In genomic region chr7:95632609-95633008, GRCh38 we compare ENCODE assay signal across 20 cellular contexts. TPM values are rescaled to one million over a fixed set of nuclear protein-coding genes. Genes with fewer than 3 reads are reported as not detected.
DNase-seq lines count a peak whose midpoint lies in the region; TF ChIP-seq lines count a peak whose summit lies in the region.
"Had no signal": no experiment of that assay in that cellular context is flagged by ENCODE, and none has a peak within 500 bp of the region (broad histone marks: within the 10 kb centered on the region; RNA-seq: fewer than 3 reads in every experiment).

No MANE protein-coding gene starts in this region.

- 0% methylated on average over 1 of the region's 1 CpG for WGBS in testis, 2 donors
- WGBS in adrenal gland, 4 donors: 0 to 76% (median 37%) methylated on average over 1 of the region's 1 CpG

- intact Hi-C loops in testis (cut with DNase I; ENCODE audit: low total_unique reads): no loop called here
- intact Hi-C loops in adrenal gland (cut with DNase I): no loop called here

- H3K27ac ChIP-seq in testis: no peak overlapping the region
- no peak overlapping the region for H3K27ac ChIP-seq in adrenal gland
- H3K27ac ChIP-seq: colonic mucosa had no signal

- H3K4me1 ChIP-seq in testis (peaks cover 4% of the 10 kb centered on the region), adrenal gland (replicated peaks in 1 of 2) (peaks cover 6 to 16% of the 10 kb centered on the region in 2 donors)
- H3K4me1 ChIP-seq: colonic mucosa had no signal

- TF ChIP-seq POLR2A in testis (IDR thresholded peaks at IDR 0.05) (no peak), adrenal gland (IDR thresholded peaks at IDR 0.05) (no peak)

- H3K36me3 ChIP-seq in testis (ENCODE audit: low read depth, missing control alignments) (no peaks in the 10 kb centered on the region), adrenal gland (replicated peaks in 1 of 2) (no peaks in the 10 kb centered on the region)
- H3K36me3 ChIP-seq: colonic mucosa, tibial nerve had no signal

- no peaks in the 10 kb centered on the region for H3K9me3 ChIP-seq in testis
- H3K9me3 ChIP-seq in adrenal gland (replicated peaks in 1 of 3): no peaks in the 10 kb centered on the region
- H3K9me3 ChIP-seq: colonic mucosa, mucosa of descending colon, tibial nerve had no signal

- H3K4me3 ChIP-seq in testis (no peak overlapping the region), adrenal gland (no peak overlapping the region)
- H3K4me3 ChIP-seq: colonic mucosa, mucosa of descending colon, tibial nerve had no signal

- no peak for TF ChIP-seq CTCF in testis (IDR thresholded peaks at IDR 0.05)
- no peak for TF ChIP-seq CTCF in adrenal gland (IDR thresholded peaks at IDR 0.05)

- H3K27me3 ChIP-seq in testis (no peaks in the 10 kb centered on the region), adrenal gland (no peaks in the 10 kb centered on the region)
- H3K27me3 ChIP-seq: colonic mucosa, tibial nerve had no signal

- DNase-seq in Daoy (ENCODE audit: low read depth) (peak; percentile 2), RPMI7951 (ENCODE audit: low read depth) (peak; percentile 75), fibroblast of gingiva (ENCODE audit: low read depth) (peak; percentile 94), myocyte (ENCODE audit: low read depth) (peak; percentile 76), testis (no peak), cortex of kidney (lab: John Stamatoyannopoulos, UW) (no peak), adrenal gland (no peak), NOMO-1 (lab: John Stamatoyannopoulos, UW; ENCODE audit: unreplicated experiment in 2 of 2) (no peak)
- DNase-seq: activated CD4-positive, alpha-beta T cell treated with anti-CD3 and anti-CD28 coated beads, Interleukin-2, amount 50 U/mL, for 1 hour; activated gamma-delta T cell; amniotic stem cell; CD4-positive, alpha-beta T cell; colonic mucosa; glutamatergic neuron; KG1; mucosa of descending colon; NCI-H1048; NCI-H2081; NCI-H524 had no signal

RNA-seq across cellular contexts. Expression of gene PDK4, which starts 36.3 kb away (rescaled TPM):
- 0.63 and 0.71 TPM in 2 replicates for total RNA-seq in Daoy (2014; rRNA removed; shearing (Covaris generic))
- total RNA-seq in RPMI7951 (2014; rRNA removed; shearing (Covaris generic)): 1.7 and 2.3 TPM in 2 replicates
- total RNA-seq in myocyte (1.1 and 1.4 TPM in 2 replicates), testis (10 to 100 TPM; 29.6 to 32.8 TPM), adrenal gland (100 to 1,000 TPM; 211 to 690 (median 445) TPM)
- 0.43 TPM for polyA plus RNA-seq in myocyte (2012)
- polyA plus RNA-seq in testis (ENCODE audit: insufficient read depth, low read depth, low replicate concordance) (24.9 TPM), adrenal gland (100 to 1,000 TPM in 1 of 3 donors, 10 to 100 TPM in 2; 79.4 to 323 (median 82.0) TPM)
- total RNA-seq: CD4-positive, alpha-beta T cell had no signal

Comparison
In these comparisons a context has a peak if more than half of its experiments do, and no peak if none do; other contexts are left out.
1. DNase-seq: peak in Daoy (single experiment), RPMI7951 (single experiment), fibroblast of gingiva (single experiment) and myocyte (single experiment); none in testis (single experiment), cortex of kidney (single experiment), adrenal gland (0 of 7) and NOMO-1 (0 of 2).
2. RNA of gene PDK4, which starts 36.3 kb away (total RNA-seq): 211 to 690 TPM in adrenal gland; 29.6 to 32.8 TPM in testis, 1.7 to 2.3 TPM in RPMI7951, 1.1 to 1.4 TPM in myocyte and 0.63 to 0.71 TPM in Daoy; every median in the first group is over 4 times any median in the second.